Comparison of ENCODE assay signal across 2 cellular contexts in genomic region chr17:27762527-27763305, GRCh38.
A peak's percentile ranks its signal among the peaks of the same experiment; 100 is the strongest.
TF ChIP-seq lines count a peak whose summit lies in the region.

No MANE protein-coding gene starts in this region.

TF ChIP-seq in A549, 52 proteins besides CTCF, POLR2A, EP300 and RAD21 (continued from another document):
- TF ChIP-seq, protein P1, sequence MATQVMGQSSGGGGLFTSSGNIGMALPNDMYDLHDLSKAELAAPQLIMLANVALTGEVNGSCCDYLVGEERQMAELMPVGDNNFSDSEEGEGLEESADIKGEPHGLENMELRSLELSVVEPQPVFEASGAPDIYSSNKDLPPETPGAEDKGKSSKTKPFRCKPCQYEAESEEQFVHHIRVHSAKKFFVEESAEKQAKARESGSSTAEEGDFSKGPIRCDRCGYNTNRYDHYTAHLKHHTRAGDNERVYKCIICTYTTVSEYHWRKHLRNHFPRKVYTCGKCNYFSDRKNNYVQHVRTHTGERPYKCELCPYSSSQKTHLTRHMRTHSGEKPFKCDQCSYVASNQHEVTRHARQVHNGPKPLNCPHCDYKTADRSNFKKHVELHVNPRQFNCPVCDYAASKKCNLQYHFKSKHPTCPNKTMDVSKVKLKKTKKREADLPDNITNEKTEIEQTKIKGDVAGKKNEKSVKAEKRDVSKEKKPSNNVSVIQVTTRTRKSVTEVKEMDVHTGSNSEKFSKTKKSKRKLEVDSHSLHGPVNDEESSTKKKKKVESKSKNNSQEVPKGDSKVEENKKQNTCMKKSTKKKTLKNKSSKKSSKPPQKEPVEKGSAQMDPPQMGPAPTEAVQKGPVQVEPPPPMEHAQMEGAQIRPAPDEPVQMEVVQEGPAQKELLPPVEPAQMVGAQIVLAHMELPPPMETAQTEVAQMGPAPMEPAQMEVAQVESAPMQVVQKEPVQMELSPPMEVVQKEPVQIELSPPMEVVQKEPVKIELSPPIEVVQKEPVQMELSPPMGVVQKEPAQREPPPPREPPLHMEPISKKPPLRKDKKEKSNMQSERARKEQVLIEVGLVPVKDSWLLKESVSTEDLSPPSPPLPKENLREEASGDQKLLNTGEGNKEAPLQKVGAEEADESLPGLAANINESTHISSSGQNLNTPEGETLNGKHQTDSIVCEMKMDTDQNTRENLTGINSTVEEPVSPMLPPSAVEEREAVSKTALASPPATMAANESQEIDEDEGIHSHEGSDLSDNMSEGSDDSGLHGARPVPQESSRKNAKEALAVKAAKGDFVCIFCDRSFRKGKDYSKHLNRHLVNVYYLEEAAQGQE (IDR thresholded peaks at IDR 0.05) = peak; percentile 95
- TF ChIP-seq CHD2 (IDR thresholded peaks at IDR 0.05; ENCODE audit: low read length, partially characterized antibody) = no peak

TF ChIP-seq in GM23338, 12 proteins besides CTCF, POLR2A, EP300 and RAD21:
- TF ChIP-seq ZNF462 (CRISPR knock-in tag; IDR thresholded peaks at IDR 0.05) = no peak
- TF ChIP-seq EZH2phosphoT487 (IDR thresholded peaks at IDR 0.05; ENCODE audit: unreplicated experiment) = no peak
- TF ChIP-seq, protein P1 (IDR thresholded peaks at IDR 0.05; ENCODE audit: unreplicated experiment) = peak; percentile 87
